ENCODE assay signal across 13 cellular contexts in genomic region chr15:51104512-51104911, GRCh38. TPM values are rescaled to one million over a fixed set of nuclear protein-coding genes. Genes with fewer than 3 reads are reported as not detected.
DNase-seq lines count a peak whose midpoint lies in the region; ATAC-seq and TF ChIP-seq lines count a peak whose summit lies in the region.
"Had no signal": no experiment of that assay in that cellular context is flagged by ENCODE, and none has a peak within 500 bp of the region (broad histone marks: within the 10 kb centered on the region; RNA-seq: fewer than 3 reads in every experiment).

No MANE protein-coding gene starts in this region.

- H3K4me2 ChIP-seq in SK-N-SH (peak overlapping the region; percentile 6), osteoblast (ENCODE audit: insufficient read depth, low read length) (peak overlapping the region; percentile 52)

- peak in 1 of 2 donors; percentile 23 for TF ChIP-seq POLR2A in gastroesophageal sphincter (IDR thresholded peaks at IDR 0.05)

- peak; percentile 90 for ATAC-seq in gastroesophageal sphincter
- no peak for ATAC-seq in GM18858 (IDR thresholded peaks at IDR 0.05; ENCODE audit: unreplicated experiment)
- ATAC-seq: effector memory CD8-positive, alpha-beta T cell had no signal

- TF ChIP-seq CTCF in SK-N-SH (IDR thresholded peaks at IDR 0.05): no peak
- no peak for TF ChIP-seq CTCF in gastroesophageal sphincter (IDR thresholded peaks at IDR 0.05)
- no peak for TF ChIP-seq CTCF in osteoblast (IDR thresholded peaks at IDR 0.05; ENCODE audit: extremely low read depth, low read depth, low read length)
- no peak for TF ChIP-seq CTCF in GM13976 (IDR thresholded peaks at IDR 0.05; ENCODE audit: borderline replicate concordance, control extremely low read depth, extremely low read depth, insufficient read depth, missing control alignments)

- CTCF ChIA-PET in SK-N-SH (lab: Yijun Ruan, JAX): interaction anchor here (1.2 to 2.0 kb wide), 2 partner anchors 28 to 29 kb away, joined by 5 read pairs; no protein-coding TSS in a partner anchor

- no peaks in the 10 kb centered on the region for H3K79me2 ChIP-seq in ACC112 (ENCODE audit: control insufficient read depth, insufficient read depth, low read length, unreplicated experiment)
- no peaks in the 10 kb centered on the region for H3K79me2 ChIP-seq in SK-N-SH (ENCODE audit: insufficient read depth)
- H3K79me2 ChIP-seq in osteoblast (ENCODE audit: insufficient read depth, low read length): no peaks in the 10 kb centered on the region

- no peaks in the 10 kb centered on the region for H3K9me3 ChIP-seq in SK-N-SH
- no peaks in the 10 kb centered on the region for H3K9me3 ChIP-seq in gastroesophageal sphincter
- H3K9me3 ChIP-seq in osteoblast (ENCODE audit: low read depth, low read length): no peaks in the 10 kb centered on the region

- WGBS in SK-N-SH (ENCODE audit: low lambda C conversion rate): 36% methylated on average over 2 of the region's 3 CpGs
- WGBS in gastroesophageal sphincter (ENCODE audit: low coverage in 1 of 2), 2 donors: 21 to 40% methylated on average over 1 to 2 of the region's 3 CpGs

- no peaks in the 10 kb centered on the region for H4K20me1 ChIP-seq in SK-N-SH (ENCODE audit: insufficient read depth)
- no peaks in the 10 kb centered on the region for H4K20me1 ChIP-seq in osteoblast (ENCODE audit: insufficient read depth, low read length)

- H3K36me3 ChIP-seq in ACC112 (ENCODE audit: insufficient read depth, low read length) (no peaks in the 10 kb centered on the region), SK-N-SH (replicated peaks in 1 of 2; ENCODE audit: control insufficient read depth in 1 of 2, insufficient read depth in 2 of 2, low read length in 1 of 2) (no peaks in the 10 kb centered on the region), gastroesophageal sphincter (no peaks in the 10 kb centered on the region), osteoblast (ENCODE audit: insufficient read depth, low read length) (no peaks in the 10 kb centered on the region)

- POLR2A ChIA-PET in SK-N-SH (lab: Yijun Ruan, JAX): no interaction called here

- H3K9me2 ChIP-seq in SK-N-SH: no peaks in the 10 kb centered on the region

- H3K27ac ChIP-seq in ACC112 (ENCODE audit: low read depth, low read length) (peak overlapping the region; percentile 58), SK-N-SH (ENCODE audit: low read depth in 2 of 2, low read length in 1 of 2) (no peak overlapping the region; a peak in 1 of 4 replicates), gastroesophageal sphincter (peak overlapping the region; percentile 64 to 81 (median 70)), osteoblast (ENCODE audit: low read depth, low read length) (peak overlapping the region; percentile 35)

- H2AFZ ChIP-seq in ACC112 (ENCODE audit: low read length, unreplicated experiment) (peak overlapping the region; percentile 64), SK-N-SH (ENCODE audit: low read depth) (no peak overlapping the region), osteoblast (ENCODE audit: low read length) (peak overlapping the region; percentile 35)

- peaks cover 14% of the 10 kb centered on the region for H3F3A ChIP-seq in SK-N-SH (replicated peaks; ENCODE audit: insufficient read depth)

- TF ChIP-seq RAD21 in SK-N-SH (IDR thresholded peaks at IDR 0.05; ENCODE audit: low read length): no peak

- in situ Hi-C loops in GM13976 (cut with MboI; ENCODE audit: low sequenced_read_pairs, unreplicated experiment): no loop called here

- H3K4me1 ChIP-seq in ACC112 (ENCODE audit: control insufficient read depth, insufficient read depth, low read length, unreplicated experiment) (peaks cover 45% of the 10 kb centered on the region), SK-N-SH (ENCODE audit: control insufficient read depth in 1 of 2, insufficient read depth in 2 of 2, low read depth in 1 of 2, low read length in 1 of 2) (peaks cover 0 to 12% of the 10 kb centered on the region in 2 experiments; a peak in 1 of 4 replicates), gastroesophageal sphincter (peaks cover 10 to 44% (median 25%) of the 10 kb centered on the region in 3 donors), osteoblast (ENCODE audit: insufficient read depth, low read length) (peaks cover 37% of the 10 kb centered on the region)

- H3K27me3 ChIP-seq in ACC112 (ENCODE audit: insufficient read depth, low read length): no peaks in the 10 kb centered on the region
- H3K27me3 ChIP-seq in SK-N-SH (ENCODE audit: insufficient read depth): no peaks in the 10 kb centered on the region
- H3K27me3 ChIP-seq in gastroesophageal sphincter: no peaks in the 10 kb centered on the region
- no peaks in the 10 kb centered on the region for H3K27me3 ChIP-seq in osteoblast (ENCODE audit: insufficient read depth, low read length)

- TF ChIP-seq EP300 in SK-N-SH (IDR thresholded peaks at IDR 0.05; ENCODE audit: borderline replicate concordance in 1 of 2, low read depth in 1 of 2, low read length in 1 of 2): no peak
- TF ChIP-seq EP300 in gastroesophageal sphincter (IDR thresholded peaks at IDR 0.05): no peak

- H3K4me3 ChIP-seq in ACC112 (ENCODE audit: low read depth, low read length) (peak overlapping the region; percentile 67), SK-N-SH (ENCODE audit: low read depth in 2 of 2, low read length in 1 of 2) (no peak overlapping the region), gastroesophageal sphincter (peak overlapping the region in 1 of 2 donors; percentile 18), osteoblast (ENCODE audit: insufficient read depth, low read length) (no peak overlapping the region)

- no peak for DNase-seq in SK-N-SH
- DNase-seq in osteoblast (ENCODE audit: insufficient read length, low spot score, missing footprints): no peak
- no peak for DNase-seq in GM13976 (ENCODE audit: low spot score)
- no peak for DNase-seq in mesenteric fat pad (ENCODE audit: low spot score)
- no peak for DNase-seq in stimulated activated CD4-positive, alpha-beta T cell treated with anti-CD3 and anti-CD28 coated beads, Interleukin-4, amount 100 ng/mL, for 4 hours
- DNase-seq: activated CD4-positive, alpha-beta T cell treated with anti-CD3 and anti-CD28 coated beads for 1 hour; activated T-cell treated with anti-CD3 and anti-CD28 coated beads, Interleukin-2, amount 50 U/mL, for 1 hour; AML-193; anterior cingulate cortex; effector memory CD8-positive, alpha-beta T cell had no signal

- H3K9ac ChIP-seq in SK-N-SH: no peak overlapping the region

TF ChIP-seq in SK-N-SH, 30 proteins besides CTCF, POLR2A, EP300 and RAD21:
- no peak for TF ChIP-seq MXI1 (IDR thresholded peaks at IDR 0.05; ENCODE audit: low read depth, low read length)
TF ChIP-seq in SK-N-SH: peak in this region for 0.

RNA-seq across cellular contexts. Expression of gene TNFAIP8L3, which starts 9.8 kb away (rescaled TPM):
- 0.08 and 0.13 TPM in 2 replicates for polyA plus RNA-seq in SK-N-SH (2012; rRNA removed)
- polyA plus RNA-seq in SK-N-SH (2012; cell fraction: cytosol; rRNA removed): 0.14 and 0.18 TPM in 2 replicates
- polyA plus RNA-seq in SK-N-SH (2012; cell fraction: nucleus; rRNA removed): 0.04 and 0.09 TPM in 2 replicates
- total RNA-seq in gastroesophageal sphincter: 10 to 100 TPM; 17.1 to 31.7 (median 23.9) TPM
- total RNA-seq in osteoblast: 8.3 and 11.2 TPM in 2 replicates
- total RNA-seq in mesenteric fat pad: 7.4 TPM

Comparison
In these comparisons a context has a peak if more than half of its experiments do, and no peak if none do; other contexts are left out.
1. H3K27ac ChIP-seq: peak in ACC112 (single experiment), gastroesophageal sphincter (4 of 4) and osteoblast (single experiment); none in SK-N-SH (0 of 2).